22 cellular contexts compared by ENCODE assay signal in genomic region chr2:43144265-43144664, GRCh38.
DNase-seq lines count a peak whose midpoint lies in the region; ATAC-seq and TF ChIP-seq lines count a peak whose summit lies in the region.
"Had no signal": no experiment of that assay in that cellular context is flagged by ENCODE, and none has a peak within 500 bp of the region (broad histone marks: within the 10 kb centered on the region; RNA-seq: fewer than 3 reads in every experiment).

No MANE protein-coding gene starts in this region.

- H3K4me1 ChIP-seq in mammary epithelial cell (ENCODE audit: insufficient read depth, low read length): no peaks in the 10 kb centered on the region
- peaks cover 39% of the 10 kb centered on the region for H3K4me1 ChIP-seq in PC-9 (replicated peaks; ENCODE audit: insufficient read depth)
- peaks cover 59% of the 10 kb centered on the region for H3K4me1 ChIP-seq in thymus (ENCODE audit: control insufficient read depth, insufficient read depth, low read length)

- H4K20me1 ChIP-seq in mammary epithelial cell (ENCODE audit: insufficient read depth, low read length) (no peaks in the 10 kb centered on the region), PC-9 (ENCODE audit: insufficient read depth) (no peaks in the 10 kb centered on the region)

- BruUV-seq in MCF 10A (replicated peaks; lab: Mats Ljungman, UMichigan): no TSS peak
- no TSS peak for BruUV-seq in mammary epithelial cell (replicated peaks; lab: Mats Ljungman, UMichigan)
- no TSS peak for BruUV-seq in PC-9 (replicated peaks; lab: Mats Ljungman, UMichigan)

- H3K27me3 ChIP-seq in mammary epithelial cell (ENCODE audit: insufficient read depth, low read length) (no peaks in the 10 kb centered on the region), PC-9 (ENCODE audit: insufficient read depth, low read depth) (no peaks in the 10 kb centered on the region), thymus (ENCODE audit: control insufficient read depth, insufficient read depth) (no peaks in the 10 kb centered on the region)
- H3K27me3 ChIP-seq: stomach, vagina had no signal

- H3K9me2 ChIP-seq in PC-9 (ENCODE audit: insufficient read depth): no peaks in the 10 kb centered on the region

- no peaks in the 10 kb centered on the region for H3K36me3 Mint-ChIP-seq in MCF 10A (ENCODE audit: insufficient read depth, unreplicated experiment)

- H3K9me3 ChIP-seq in mammary epithelial cell (replicated peaks; ENCODE audit: insufficient read depth, low read length) (no peaks in the 10 kb centered on the region), PC-9 (ENCODE audit: insufficient read depth, low read depth) (no peaks in the 10 kb centered on the region), thymus (ENCODE audit: control insufficient read depth) (no peaks in the 10 kb centered on the region)
- H3K9me3 ChIP-seq: stomach, vagina had no signal

- DNase-seq in MCF 10A (ENCODE audit: unreplicated experiment) (peak; percentile 51), mammary epithelial cell (no peak), PC-9 (peak in 1 of 2 experiments; percentile 69), fibroblast of pulmonary artery (ENCODE audit: low read depth) (peak; percentile 43), NCI-H82 (lab: John Stamatoyannopoulos, UW) (no peak), RKO (ENCODE audit: low spot score) (no peak)
- DNase-seq: activated naive CD4-positive, alpha-beta T cell treated with anti-CD3 and anti-CD28 coated beads, Interleukin-2, amount 50 U/mL, for 16 hours; activated T-cell treated with anti-CD3 and anti-CD28 coated beads, Interleukin-2, amount 50 U/mL, for 1 hour; GF-D8; left ventricle myocardium superior; NCI-H2107; NCI-H526 treated with DMSO at 0.1 percent for 48 hours; PC-3; stomach had no signal

- no peak overlapping the region for H3K9ac ChIP-seq in mammary epithelial cell (ENCODE audit: insufficient read depth, low read length)

- H3K27ac Mint-ChIP-seq in MCF 10A (ENCODE audit: low read depth, unreplicated experiment): no peak overlapping the region

- dilution Hi-C loops in mammary epithelial cell (cut with HindIII; ENCODE audit: low sequenced_read_pairs): loop anchor here (5.0 kb wide), 1 partner anchor 48 kb away; no protein-coding TSS in a partner anchor

- no peak overlapping the region for H2AFZ ChIP-seq in mammary epithelial cell (ENCODE audit: low read depth, low read length)
- H2AFZ ChIP-seq in PC-9: no peak overlapping the region

- POLR2A ChIA-PET in MCF 10A (lab: Yijun Ruan, JAX): interaction anchor here (0.9 to 1.2 kb wide), 2 partner anchors 10 to 12 kb away, joined by 3 to 5 read pairs; no protein-coding TSS in a partner anchor
- POLR2A ChIA-PET in PC-9 (lab: Charles Lee; ENCODE audit: unreplicated experiment): no interaction called here

- intact Hi-C loops in MCF 10A (cut with micrococcal nuclease) (no loop called here), mammary epithelial cell (cut with micrococcal nuclease) (no loop called here), PC-9 (cut with micrococcal nuclease; ENCODE audit: unreplicated experiment) (no loop called here)

- no peak overlapping the region for H3K4me3 Mint-ChIP-seq in MCF 10A (ENCODE audit: unreplicated experiment)

- H3K36me3 ChIP-seq in mammary epithelial cell (ENCODE audit: insufficient read depth, low read length) (no peaks in the 10 kb centered on the region), PC-9 (ENCODE audit: low read depth) (no peaks in the 10 kb centered on the region), thymus (ENCODE audit: control insufficient read depth, insufficient read depth) (no peaks in the 10 kb centered on the region)
- H3K36me3 ChIP-seq: stomach, vagina had no signal

- no peak overlapping the region for H3K4me2 ChIP-seq in mammary epithelial cell (ENCODE audit: insufficient read depth, low read depth, low read length)
- H3K4me2 ChIP-seq in PC-9: peak overlapping the region; percentile 53; the same call in 1 of the 2 replicates

- peaks cover 13% of the 10 kb centered on the region for H3K4me1 Mint-ChIP-seq in MCF 10A (ENCODE audit: insufficient read depth, unreplicated experiment)

- H3K4me3 ChIP-seq in mammary epithelial cell (replicated peaks in 1 of 3; ENCODE audit: insufficient read depth in 1 of 3, low read depth in 2 of 3, low read length in 3 of 3) (no peak overlapping the region), PC-9 (no peak overlapping the region), fibroblast of pulmonary artery (replicated peaks; ENCODE audit: low read depth, low read length) (no peak overlapping the region), thymus (ENCODE audit: low read length) (no peak overlapping the region)
- H3K4me3 ChIP-seq: GM12878, K562, stomach, vagina had no signal

- CTCF ChIA-PET in MCF 10A (lab: Yijun Ruan, JAX) (interaction anchor here (1.1 kb wide), 1 partner anchor 12 kb away, joined by 3 read pairs; no protein-coding TSS in a partner anchor), mammary epithelial cell (lab: Charles Lee; ENCODE audit: low non-redundant PET) (no interaction called here), PC-9 (lab: Charles Lee) (no interaction called here)

- H3F3A ChIP-seq in PC-9 (ENCODE audit: insufficient read depth, low read depth): peaks cover 20% of the 10 kb centered on the region; the same call in 1 of the 2 replicates

- in situ Hi-C loops in mammary epithelial cell (cut with MboI; ENCODE audit: low sequenced_read_pairs in 2 of 2): no loop called here

- 70% methylated on average over 2 of the region's 2 CpGs for WGBS in mammary epithelial cell (ENCODE audit: low coverage, missing lambda C conversion rate)
- 94% methylated on average over 2 of the region's 2 CpGs for WGBS in thymus

- no peak for ATAC-seq in GM21717 (IDR thresholded peaks at IDR 0.05; ENCODE audit: unreplicated experiment)
- ATAC-seq: GM12878, HCT116, K562, left ventricle myocardium superior, PC-3, sciatic nerve, SK-N-SH treated with all-trans-retinoic acid at 6 μM for 48 hours had no signal

- H3K27me3 Mint-ChIP-seq in MCF 10A (ENCODE audit: insufficient read depth, unreplicated experiment): no peaks in the 10 kb centered on the region

- TF ChIP-seq CTCF in MCF 10A (IDR thresholded peaks at IDR 0.05; ENCODE audit: unreplicated experiment): no peak
- TF ChIP-seq CTCF in mammary epithelial cell (conservative IDR thresholded peaks at IDR 0.05 in 1 of 2, IDR thresholded peaks at IDR 0.05 in 1 of 2; ENCODE audit: extremely low read depth in 1 of 2, insufficient read depth in 1 of 2, low read depth in 1 of 2, low read length in 2 of 2): no peak
- no peak for TF ChIP-seq CTCF in PC-9 (conservative IDR thresholded peaks at IDR 0.05)
- no peak for TF ChIP-seq CTCF in fibroblast of pulmonary artery (IDR thresholded peaks at IDR 0.05; ENCODE audit: low read length, missing control alignments)

- H3K27ac ChIP-seq in mammary epithelial cell (ENCODE audit: insufficient read depth, low read depth, low read length): no peak overlapping the region
- H3K27ac ChIP-seq in PC-9: peak overlapping the region; percentile 33; the same call in 1 of the 2 replicates
- H3K27ac ChIP-seq in thymus (ENCODE audit: low read depth): peak overlapping the region; percentile 33
- H3K27ac ChIP-seq: stomach, vagina had no signal

- H3K9me3 Mint-ChIP-seq in MCF 10A (ENCODE audit: unreplicated experiment): no peaks in the 10 kb centered on the region

- H3K79me2 ChIP-seq in mammary epithelial cell (ENCODE audit: insufficient read depth, low read length) (no peaks in the 10 kb centered on the region), PC-9 (ENCODE audit: low read depth) (no peaks in the 10 kb centered on the region)

Comparison
In these comparisons a context has a peak if more than half of its experiments do, and no peak if none do; other contexts are left out.
1. DNase-seq: peak in MCF 10A (single experiment) and fibroblast of pulmonary artery (single experiment); none in mammary epithelial cell (single experiment), NCI-H82 (single experiment) and RKO (single experiment).